8 cellular contexts compared by ENCODE assay signal in the genomic region with DNA sequence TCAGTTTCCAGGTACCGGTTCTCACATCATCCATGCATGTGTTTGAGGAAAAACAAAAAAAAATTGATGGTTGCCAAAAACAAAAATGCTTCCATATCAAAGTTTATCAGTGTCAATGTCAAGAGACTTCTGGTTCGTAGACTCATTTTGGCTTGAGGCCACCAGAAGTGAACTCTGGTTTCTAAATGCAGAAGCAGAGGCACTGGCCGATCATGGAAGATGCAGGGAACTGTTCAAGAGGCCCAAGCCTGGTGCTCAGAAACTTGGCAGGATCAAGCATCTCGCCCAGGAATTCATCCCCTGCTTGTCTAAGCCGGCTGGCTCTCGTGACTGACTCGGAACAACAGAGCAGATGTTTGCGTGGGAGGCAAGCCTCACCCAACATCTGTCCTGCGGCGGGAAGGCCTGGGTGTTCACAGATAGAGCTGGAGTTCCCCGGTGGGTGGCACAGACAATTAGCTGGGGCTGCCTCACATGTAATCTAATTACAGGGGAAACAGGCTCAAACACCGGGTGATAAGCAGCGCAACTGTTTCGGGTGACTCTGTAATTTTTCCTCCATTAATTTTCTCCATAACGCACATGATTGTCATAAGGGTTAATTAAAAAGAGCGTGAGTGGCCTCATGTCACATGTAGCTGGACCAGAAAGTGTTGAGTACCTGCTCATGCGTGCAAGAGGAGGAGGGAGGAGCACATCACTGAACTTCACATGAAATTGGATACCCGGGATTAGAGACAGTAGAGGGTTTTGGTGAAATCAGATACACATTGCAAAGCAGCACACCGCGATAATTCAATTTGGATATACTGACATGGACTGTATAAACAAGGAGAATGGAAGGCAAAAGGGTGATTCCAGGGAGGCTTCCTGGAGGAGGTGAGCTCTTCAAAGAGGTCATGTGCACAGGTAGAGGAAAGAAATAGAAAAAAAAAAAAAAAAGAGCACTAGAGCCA.
DNase-seq lines count a peak whose midpoint lies in the region; ATAC-seq, FAIRE-seq and TF ChIP-seq lines count a peak whose summit lies in the region.

No MANE protein-coding gene starts in this region.

- peak overlapping the region; percentile 31 for H3K27ac ChIP-seq in lower lobe of right lung

- peak overlapping the region; percentile 62 for H3K27ac Mint-ChIP-seq in stimulated activated memory B cell treated with anti-CD40 and anti-IgM and Interleukin-4, amounts not matched to agents 10 μg/mL and 1 μg/mL and 100 μg/mL, for 72 hours

- H3K4me1 ChIP-seq in lower lobe of right lung (peaks cover 67% of the 10 kb centered on the region), HAP-1 (no peaks in the 10 kb centered on the region)

- peak; percentile 59 to 63 for ATAC-seq in lower lobe of right lung
- ATAC-seq in stimulated activated memory B cell treated with anti-CD40 and anti-IgM and Interleukin-4, amounts not matched to agents 10 μg/mL and 1 μg/mL and 100 μg/mL, for 72 hours: peak; percentile 76
- ATAC-seq in GM21737 (IDR thresholded peaks at IDR 0.05; ENCODE audit: unreplicated experiment): no peak

- in situ Hi-C loops in HAP-1 (cut with MboI; ENCODE audit: low sequenced_read_pairs): no loop called here

- intact Hi-C loops in lower lobe of right lung (cut with DNase I): no loop called here

- no peaks in the 10 kb centered on the region for H3K27me3 ChIP-seq in lower lobe of right lung (ENCODE audit: low read depth)
- H3K27me3 ChIP-seq in HAP-1 (ENCODE audit: low read depth): no peaks in the 10 kb centered on the region

- H3K27me3 Mint-ChIP-seq in stimulated activated memory B cell treated with anti-CD40 and anti-IgM and Interleukin-4, amounts not matched to agents 10 μg/mL and 1 μg/mL and 100 μg/mL, for 72 hours: peaks cover 75% of the 10 kb centered on the region

- peak; percentile 95 for DNase-seq in GM03348 (ENCODE audit: low spot score)
- peak; percentile 56 for DNase-seq in HTR-8/SVneo (ENCODE audit: insufficient read length, low spot score)
- peak; percentile 68 for DNase-seq in astrocyte of the hippocampus (ENCODE audit: low read depth, low spot score)
- peak; percentile 67 for DNase-seq in lower lobe of right lung
- DNase-seq in HAP-1 (ENCODE audit: low spot score in 2 of 2): no peak

- no peak for FAIRE-seq in HTR-8/SVneo (lab: Jason Lieb, UNC)

- H3K9me3 ChIP-seq in lower lobe of right lung: no peaks in the 10 kb centered on the region
- no peaks in the 10 kb centered on the region for H3K9me3 ChIP-seq in HAP-1

- H3K4me3 ChIP-seq in lower lobe of right lung: no peak overlapping the region
- H3K4me3 ChIP-seq in HAP-1: no peak overlapping the region

- H3K36me3 ChIP-seq in lower lobe of right lung (no peaks in the 10 kb centered on the region), HAP-1 (replicated peaks) (no peaks in the 10 kb centered on the region)

- no peak for TF ChIP-seq CTCF in lower lobe of right lung (IDR thresholded peaks at IDR 0.05)

- no peak overlapping the region for H3K4me3 Mint-ChIP-seq in stimulated activated memory B cell treated with anti-CD40 and anti-IgM and Interleukin-4, amounts not matched to agents 10 μg/mL and 1 μg/mL and 100 μg/mL, for 72 hours

- peaks cover 2% of the 10 kb centered on the region for H3K9me3 Mint-ChIP-seq in stimulated activated memory B cell treated with anti-CD40 and anti-IgM and Interleukin-4, amounts not matched to agents 10 μg/mL and 1 μg/mL and 100 μg/mL, for 72 hours

- H3K36me3 Mint-ChIP-seq in stimulated activated memory B cell treated with anti-CD40 and anti-IgM and Interleukin-4, amounts not matched to agents 10 μg/mL and 1 μg/mL and 100 μg/mL, for 72 hours: no peaks in the 10 kb centered on the region

- H3K4me1 Mint-ChIP-seq in stimulated activated memory B cell treated with anti-CD40 and anti-IgM and Interleukin-4, amounts not matched to agents 10 μg/mL and 1 μg/mL and 100 μg/mL, for 72 hours: peaks cover 17% of the 10 kb centered on the region

TF ChIP-seq in PFSK-1, 5 proteins besides CTCF, POLR2A, EP300 and RAD21:
- TF ChIP-seq SIN3A (IDR thresholded peaks at IDR 0.05; ENCODE audit: borderline replicate concordance, insufficient read depth, low read length) (no peak), FOXP2 (optimal IDR thresholded peaks at IDR 0.05; ENCODE audit: borderline replicate concordance, extremely low read depth, extremely low read length, insufficient read depth) (peak; percentile 99), POLR2AphosphoS5 (IDR thresholded peaks at IDR 0.05; ENCODE audit: low read depth, low read length) (no peak), TAF1 (IDR thresholded peaks at IDR 0.05; ENCODE audit: borderline replicate concordance, insufficient read depth, low read length) (no peak)
- TF ChIP-seq, protein P1, sequence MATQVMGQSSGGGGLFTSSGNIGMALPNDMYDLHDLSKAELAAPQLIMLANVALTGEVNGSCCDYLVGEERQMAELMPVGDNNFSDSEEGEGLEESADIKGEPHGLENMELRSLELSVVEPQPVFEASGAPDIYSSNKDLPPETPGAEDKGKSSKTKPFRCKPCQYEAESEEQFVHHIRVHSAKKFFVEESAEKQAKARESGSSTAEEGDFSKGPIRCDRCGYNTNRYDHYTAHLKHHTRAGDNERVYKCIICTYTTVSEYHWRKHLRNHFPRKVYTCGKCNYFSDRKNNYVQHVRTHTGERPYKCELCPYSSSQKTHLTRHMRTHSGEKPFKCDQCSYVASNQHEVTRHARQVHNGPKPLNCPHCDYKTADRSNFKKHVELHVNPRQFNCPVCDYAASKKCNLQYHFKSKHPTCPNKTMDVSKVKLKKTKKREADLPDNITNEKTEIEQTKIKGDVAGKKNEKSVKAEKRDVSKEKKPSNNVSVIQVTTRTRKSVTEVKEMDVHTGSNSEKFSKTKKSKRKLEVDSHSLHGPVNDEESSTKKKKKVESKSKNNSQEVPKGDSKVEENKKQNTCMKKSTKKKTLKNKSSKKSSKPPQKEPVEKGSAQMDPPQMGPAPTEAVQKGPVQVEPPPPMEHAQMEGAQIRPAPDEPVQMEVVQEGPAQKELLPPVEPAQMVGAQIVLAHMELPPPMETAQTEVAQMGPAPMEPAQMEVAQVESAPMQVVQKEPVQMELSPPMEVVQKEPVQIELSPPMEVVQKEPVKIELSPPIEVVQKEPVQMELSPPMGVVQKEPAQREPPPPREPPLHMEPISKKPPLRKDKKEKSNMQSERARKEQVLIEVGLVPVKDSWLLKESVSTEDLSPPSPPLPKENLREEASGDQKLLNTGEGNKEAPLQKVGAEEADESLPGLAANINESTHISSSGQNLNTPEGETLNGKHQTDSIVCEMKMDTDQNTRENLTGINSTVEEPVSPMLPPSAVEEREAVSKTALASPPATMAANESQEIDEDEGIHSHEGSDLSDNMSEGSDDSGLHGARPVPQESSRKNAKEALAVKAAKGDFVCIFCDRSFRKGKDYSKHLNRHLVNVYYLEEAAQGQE (IDR thresholded peaks at IDR 0.05; ENCODE audit: insufficient read depth in 1 of 2, low read depth in 2 of 2, low read length in 2 of 2): no peak

Comparison
In these comparisons a context has a peak if more than half of its experiments do, and no peak if none do; other contexts are left out.
1. DNase-seq: peak in GM03348 (single experiment), HTR-8/SVneo (single experiment), astrocyte of the hippocampus (single experiment) and lower lobe of right lung (single experiment); none in HAP-1 (0 of 2).